In genomic region chr4:125722009-125722408, GRCh38 we compare ENCODE assay signal across 23 cellular contexts.
DNase-seq lines count a peak whose midpoint lies in the region; ATAC-seq, FAIRE-seq and TF ChIP-seq lines count a peak whose summit lies in the region.
"Had no signal": no experiment of that assay in that cellular context is flagged by ENCODE, and none has a peak within 500 bp of the region (broad histone marks: within the 10 kb centered on the region; RNA-seq: fewer than 3 reads in every experiment).

No MANE protein-coding gene starts in this region.

- BruUV-seq in mammary epithelial cell (replicated peaks; lab: Mats Ljungman, UMichigan), result no TSS peak
- no TSS peak for BruUV-seq in Panc1 (replicated peaks; lab: Mats Ljungman, UMichigan)
- no TSS peak for BruUV-seq in K562 (replicated peaks; lab: Mats Ljungman, UMichigan)

- H4K20me1 ChIP-seq in mammary epithelial cell (ENCODE audit: insufficient read depth, low read length), result no peaks in the 10 kb centered on the region
- no peaks in the 10 kb centered on the region for H4K20me1 ChIP-seq in K562 (replicated peaks; ENCODE audit: control insufficient read depth, insufficient read depth, low read length)
- H4K20me1 ChIP-seq: BLaER1 had no signal

- ATAC-seq in Panc1 (no peak), K562 (no peak), omental fat pad (ENCODE audit: low FRiP score) (no peak)

- H3K27me3 ChIP-seq in mammary epithelial cell (ENCODE audit: insufficient read depth, low read length) (no peaks in the 10 kb centered on the region), breast epithelium (no peaks in the 10 kb centered on the region), Panc1 (ENCODE audit: control insufficient read depth, insufficient read depth, low read length) (no peaks in the 10 kb centered on the region), K562 (ENCODE audit: control insufficient read depth in 2 of 2, insufficient read depth in 2 of 2, low read length in 2 of 2) (no peaks in the 10 kb centered on the region)
- H3K27me3 ChIP-seq: BE2C, BLaER1 had no signal

- WGBS in mammary epithelial cell (ENCODE audit: low coverage, missing lambda C conversion rate), result 93% methylated on average over 2 of the region's 2 CpGs
- WGBS in K562 (ENCODE audit: insufficient coverage, low coverage, missing lambda C conversion rate), result 0% methylated on average over 2 of the region's 2 CpGs

- dilution Hi-C loops in mammary epithelial cell (cut with HindIII; ENCODE audit: low sequenced_read_pairs), result no loop called here

- H3K4me3 ChIP-seq in mammary epithelial cell (replicated peaks in 1 of 3; ENCODE audit: insufficient read depth in 1 of 3, low read depth in 2 of 3, low read length in 3 of 3) (no peak overlapping the region), breast epithelium (no peak overlapping the region), Panc1 (ENCODE audit: low read depth in 2 of 2, low read length in 2 of 2) (no peak overlapping the region), K562 (no peak overlapping the region)
- H3K4me3 ChIP-seq: BLaER1 had no signal

- no peak overlapping the region for H3K9ac ChIP-seq in mammary epithelial cell (ENCODE audit: insufficient read depth, low read length)
- H3K9ac ChIP-seq in K562 (ENCODE audit: insufficient read depth in 1 of 2, low read depth in 2 of 2, low read length in 2 of 2), result no peak overlapping the region
- H3K9ac ChIP-seq: BLaER1 had no signal

- H3K27ac ChIP-seq in mammary epithelial cell (ENCODE audit: insufficient read depth, low read depth, low read length) (no peak overlapping the region), breast epithelium (no peak overlapping the region), 22Rv1 (no peak overlapping the region), Panc1 (ENCODE audit: low read length) (peak overlapping the region; percentile 29; the same call in 1 of the 2 replicates), K562 (ENCODE audit: extremely low read depth, low read depth, low read length) (no peak overlapping the region)
- H3K27ac ChIP-seq: BLaER1 had no signal

- H3K79me2 ChIP-seq in mammary epithelial cell (ENCODE audit: insufficient read depth, low read length) (no peaks in the 10 kb centered on the region), K562 (ENCODE audit: control insufficient read depth, insufficient read depth, low read length) (no peaks in the 10 kb centered on the region)

- H3K4me1 ChIP-seq in mammary epithelial cell (ENCODE audit: insufficient read depth, low read length), result no peaks in the 10 kb centered on the region
- H3K4me1 ChIP-seq in breast epithelium, result no peaks in the 10 kb centered on the region
- H3K4me1 ChIP-seq in Panc1 (ENCODE audit: control insufficient read depth, insufficient read depth, low read length), result peaks cover 20% of the 10 kb centered on the region
- no peaks in the 10 kb centered on the region for H3K4me1 ChIP-seq in K562 (replicated peaks in 1 of 2; ENCODE audit: control insufficient read depth in 2 of 2, insufficient read depth in 2 of 2, low read length in 2 of 2)
- H3K4me1 ChIP-seq: BLaER1, Caco-2 had no signal

- intact Hi-C loops in mammary epithelial cell (cut with micrococcal nuclease), result no loop called here
- intact Hi-C loops in breast epithelium (cut with DNase I; ENCODE audit: low total_unique reads), result no loop called here
- intact Hi-C loops in Panc1 (cut with micrococcal nuclease; ENCODE audit: unreplicated experiment), result loop anchor here (10.0 kb wide), 1 partner anchor 197 kb away; no protein-coding TSS in a partner anchor
- intact Hi-C loops in K562 (cut with micrococcal nuclease), result no loop called here

- TF ChIP-seq CTCF in mammary epithelial cell (conservative IDR thresholded peaks at IDR 0.05 in 1 of 2, IDR thresholded peaks at IDR 0.05 in 1 of 2; ENCODE audit: extremely low read depth in 1 of 2, insufficient read depth in 1 of 2, low read depth in 1 of 2, low read length in 2 of 2), result no peak
- TF ChIP-seq CTCF in breast epithelium (IDR thresholded peaks at IDR 0.05), result no peak
- 0 out of 2 replicates have a peak, but pooled peaks have one; percentile 7 for TF ChIP-seq CTCF in 22Rv1 (IDR thresholded peaks at IDR 0.05)
- no peak for TF ChIP-seq CTCF in Panc1 (IDR thresholded peaks at IDR 0.05)
- no peak for TF ChIP-seq CTCF in K562 (IDR thresholded peaks at IDR 0.05 in 2 of 3, conservative IDR thresholded peaks at IDR 0.05 in 1 of 3; ENCODE audit: insufficient read depth in 2 of 3, low read depth in 1 of 3, low read length in 3 of 3)
- TF ChIP-seq CTCF in omental fat pad (IDR thresholded peaks at IDR 0.05), result no peak

- POLR2A ChIA-PET in Panc1 (lab: Charles Lee), result no interaction called here
- POLR2A ChIA-PET in K562 (lab: Yijun Ruan, JAX), result no interaction called here

- TF ChIP-seq RAD21 in K562 (CRISPR knock-in tag; conservative IDR thresholded peaks at IDR 0.05 in 1 of 2, IDR thresholded peaks at IDR 0.05 in 1 of 2), result no peak

- H3K9me1 ChIP-seq in K562 (ENCODE audit: control insufficient read depth, insufficient read depth, low read length), result no peaks in the 10 kb centered on the region

- peak overlapping the region; percentile 5 for H2AFZ ChIP-seq in mammary epithelial cell (ENCODE audit: low read depth, low read length)
- no peak overlapping the region for H2AFZ ChIP-seq in K562 (ENCODE audit: low read depth, low read length)

- no peak overlapping the region for H3K4me2 ChIP-seq in mammary epithelial cell (ENCODE audit: insufficient read depth, low read depth, low read length)
- H3K4me2 ChIP-seq in K562 (ENCODE audit: insufficient read depth, low read length), result no peak overlapping the region
- H3K4me2 ChIP-seq: BLaER1 had no signal

- TF ChIP-seq POLR2A in breast epithelium (IDR thresholded peaks at IDR 0.05) (no peak), K562 (conservative IDR thresholded peaks at IDR 0.05) (no peak)

- no peaks in the 10 kb centered on the region for H3K9me3 ChIP-seq in mammary epithelial cell (replicated peaks; ENCODE audit: insufficient read depth, low read length)
- no peaks in the 10 kb centered on the region for H3K9me3 ChIP-seq in breast epithelium
- H3K9me3 ChIP-seq in Panc1 (ENCODE audit: control insufficient read depth, insufficient read depth, low read depth, low read length), result peaks cover 5% of the 10 kb centered on the region; the same call in 1 of the 2 replicates
- H3K9me3 ChIP-seq in K562 (replicated peaks; ENCODE audit: control insufficient read depth, insufficient read depth, low read depth, low read length), result no peaks in the 10 kb centered on the region
- H3K9me3 ChIP-seq: BE2C, BLaER1, Caco-2 had no signal

- DNase-seq in mammary epithelial cell, result no peak
- no peak for DNase-seq in breast epithelium (ENCODE audit: low spot score in 2 of 2)
- no peak for DNase-seq in Panc1 (ENCODE audit: low read depth, low spot score)
- no peak for DNase-seq in K562 (ENCODE audit: extremely low read depth in 1 of 4, low spot score in 3 of 4)
- no peak for DNase-seq in RKO (ENCODE audit: low spot score)
- DNase-seq in omental fat pad (ENCODE audit: low spot score), result no peak
- DNase-seq: 8988T; ACHN; BE2C; C1 segment of cervical spinal cord; Caco-2; Calu3; CD4-positive, alpha-beta memory T cell; CD4-positive, CD25-positive, alpha-beta regulatory T cell; DMS79 treated with DMSO at 0.1 percent for 48 hours; GF-D8 had no signal

- TF ChIP-seq EP300 in K562 (IDR thresholded peaks at IDR 0.05; ENCODE audit: low read length), result no peak

- CTCF ChIA-PET in mammary epithelial cell (lab: Charles Lee; ENCODE audit: low non-redundant PET) (no interaction called here), Panc1 (lab: Charles Lee) (no interaction called here), K562 (lab: Yijun Ruan, JAX; ENCODE audit: low intra/inter-chr PET ratio) (no interaction called here)

- no peaks in the 10 kb centered on the region for H3K36me3 ChIP-seq in mammary epithelial cell (ENCODE audit: insufficient read depth, low read length)
- no peaks in the 10 kb centered on the region for H3K36me3 ChIP-seq in breast epithelium
- no peaks in the 10 kb centered on the region for H3K36me3 ChIP-seq in Panc1 (ENCODE audit: control insufficient read depth, insufficient read depth, low read length)
- H3K36me3 ChIP-seq in K562 (ENCODE audit: control insufficient read depth, insufficient read depth, low read length), result no peaks in the 10 kb centered on the region
- H3K36me3 ChIP-seq: BE2C, BLaER1 had no signal

- in situ Hi-C loops in mammary epithelial cell (cut with MboI; ENCODE audit: low sequenced_read_pairs in 2 of 2) (no loop called here), Panc1 (cut with HindIII; ENCODE audit: low pct_unique_long_range_greater_than_20kb, low sequenced_read_pairs) (no loop called here), K562 (cut with MboI) (no loop called here)

- no peak for FAIRE-seq in K562 (lab: Jason Lieb, UNC)
- FAIRE-seq: A204.1, D721Med, G401.6, GM12892, GM18507 had no signal
